ENCODE assay signal across 15 cellular contexts in genomic region chr6:105882833-105883232, GRCh38.
A peak's percentile ranks its signal among the peaks of the same experiment; 100 is the strongest.
DNase-seq lines count a peak whose midpoint lies in the region; ATAC-seq and TF ChIP-seq lines count a peak whose summit lies in the region.
"Had no signal": no experiment of that assay in that cellular context is flagged by ENCODE, and none has a peak within 500 bp of the region (broad histone marks: within the 10 kb centered on the region; RNA-seq: fewer than 3 reads in every experiment).

No MANE protein-coding gene starts in this region.

- peak overlapping the region; percentile 77; the same call in 1 of the 2 replicates for H3K27ac ChIP-seq in BLaER1
- H3K27ac ChIP-seq in GM23248 = no peak overlapping the region
- peak overlapping the region in 1 of 2 experiments; percentile 59; a peak in 1 of 4 replicates for H3K27ac ChIP-seq in SK-N-SH (ENCODE audit: low read depth in 2 of 2, low read length in 1 of 2)
- H3K27ac ChIP-seq: PC-9 had no signal

- WGBS in GM23248 (ENCODE audit: low coverage in 1 of 2, low lambda C conversion rate in 2 of 2, missing lambda C conversion rate in 2 of 2), 2 experiments = 43 to 59% methylated on average over 2 of the region's 2 CpGs
- WGBS in SK-N-SH (ENCODE audit: low lambda C conversion rate) = 12% methylated on average over 2 of the region's 2 CpGs

- TF ChIP-seq RAD21 in SK-N-SH (IDR thresholded peaks at IDR 0.05; ENCODE audit: low read length) = no peak

- H3K79me2 ChIP-seq in GM23248 (ENCODE audit: insufficient read depth) = no peaks in the 10 kb centered on the region
- no peaks in the 10 kb centered on the region for H3K79me2 ChIP-seq in SK-N-SH (ENCODE audit: insufficient read depth)

- H3K36me3 ChIP-seq in BLaER1 (no peaks in the 10 kb centered on the region), GM23248 (ENCODE audit: low read depth) (no peaks in the 10 kb centered on the region), SK-N-SH (replicated peaks in 1 of 2; ENCODE audit: control insufficient read depth in 1 of 2, insufficient read depth in 2 of 2, low read length in 1 of 2) (no peaks in the 10 kb centered on the region)

- H3K4me2 ChIP-seq in BLaER1 (peak overlapping the region; percentile 83), GM23248 (ENCODE audit: unreplicated experiment) (peak overlapping the region; percentile 1), SK-N-SH (peak overlapping the region; percentile 21; the same call in 1 of the 2 replicates)
- H3K4me2 ChIP-seq: PC-9 had no signal

- H3K4me3 ChIP-seq in BLaER1 (no peak overlapping the region), GM23248 (no peak overlapping the region), SK-N-SH (ENCODE audit: low read depth in 2 of 2, low read length in 1 of 2) (no peak overlapping the region; a peak in 1 of 4 replicates)
- H3K4me3 ChIP-seq: PC-9 had no signal

- ATAC-seq in HG03025 (IDR thresholded peaks at IDR 0.05; ENCODE audit: low FRiP score, unreplicated experiment) = no peak
- ATAC-seq: T-cell had no signal

- CTCF ChIA-PET in SK-N-SH (lab: Yijun Ruan, JAX) = interaction anchor here (0.8 kb wide), 1 partner anchor 33 kb away, joined by 3 read pairs; no protein-coding TSS in a partner anchor

- H3K9ac ChIP-seq in BLaER1 = no peak overlapping the region
- H3K9ac ChIP-seq in GM23248 = no peak overlapping the region
- H3K9ac ChIP-seq in SK-N-SH = no peak overlapping the region; the same call in 1 of the 2 replicates

- TF ChIP-seq EP300 in SK-N-SH (IDR thresholded peaks at IDR 0.05; ENCODE audit: borderline replicate concordance in 1 of 2, low read depth in 1 of 2, low read length in 1 of 2) = 0 out of 4 replicates have a peak, but pooled peaks of 1 of the 2 experiments have one; percentile 55

- H3K9me3 ChIP-seq in BLaER1 = peaks cover 6% of the 10 kb centered on the region; the same call in 1 of the 2 replicates
- no peaks in the 10 kb centered on the region for H3K9me3 ChIP-seq in GM23248 (ENCODE audit: low read depth)
- no peaks in the 10 kb centered on the region for H3K9me3 ChIP-seq in SK-N-SH

- H4K20me1 ChIP-seq in BLaER1 (no peaks in the 10 kb centered on the region), GM23248 (ENCODE audit: insufficient read depth) (no peaks in the 10 kb centered on the region), SK-N-SH (ENCODE audit: insufficient read depth) (no peaks in the 10 kb centered on the region)

- H3K4me1 ChIP-seq in BLaER1 = peaks cover 95% of the 10 kb centered on the region
- H3K4me1 ChIP-seq in GM23248 (ENCODE audit: insufficient read depth) = peaks cover 24% of the 10 kb centered on the region
- H3K4me1 ChIP-seq in SK-N-SH (ENCODE audit: control insufficient read depth in 1 of 2, insufficient read depth in 2 of 2, low read depth in 1 of 2, low read length in 1 of 2) = 0 out of 4 replicates have a peak, but pooled peaks cover 0 to 13% of the 10 kb centered on the region in 2 experiments

- H2AFZ ChIP-seq in GM23248 = no peak overlapping the region
- H2AFZ ChIP-seq in SK-N-SH (ENCODE audit: low read depth) = no peak overlapping the region; the same call in 1 of the 2 replicates
- H2AFZ ChIP-seq: PC-9 had no signal

- no peak for TF ChIP-seq CTCF in SK-N-SH (IDR thresholded peaks at IDR 0.05)

- POLR2A ChIA-PET in SK-N-SH (lab: Yijun Ruan, JAX) = no interaction called here

- no peaks in the 10 kb centered on the region for H3F3A ChIP-seq in GM23248 (ENCODE audit: insufficient read depth)
- no peaks in the 10 kb centered on the region for H3F3A ChIP-seq in SK-N-SH (replicated peaks; ENCODE audit: insufficient read depth)

- no peaks in the 10 kb centered on the region for H3K9me2 ChIP-seq in GM23248 (ENCODE audit: insufficient read depth)
- no peaks in the 10 kb centered on the region for H3K9me2 ChIP-seq in SK-N-SH

- DNase-seq in GM23248 = peak; percentile 32
- DNase-seq in SK-N-SH = no peak
- peak; percentile 34 for DNase-seq in kidney tubule cell (ENCODE audit: low spot score)
- no peak for DNase-seq in D341Med (ENCODE audit: low spot score)
- no peak for DNase-seq in NCI-H2029 (lab: John Stamatoyannopoulos, UW)
- DNase-seq: CD4-positive, alpha-beta memory T cell; Kasumi-1; NCI-H1417; NCI-H1694 treated with DMSO at 0.1 percent for 48 hours; NCI-H446 treated with DMSO at 0.1 percent for 48 hours; SIG-M5; T-cell had no signal

- in situ Hi-C loops in GM23248 (cut with MboI) = no loop called here

- H3K27me3 ChIP-seq in BLaER1 = no peaks in the 10 kb centered on the region
- no peaks in the 10 kb centered on the region for H3K27me3 ChIP-seq in GM23248 (replicated peaks; ENCODE audit: insufficient read depth)
- H3K27me3 ChIP-seq in SK-N-SH (ENCODE audit: insufficient read depth) = no peaks in the 10 kb centered on the region

TF ChIP-seq in SK-N-SH, 30 proteins besides CTCF, POLR2A, EP300 and RAD21:
- peak; percentile 25 for TF ChIP-seq PBX3 (IDR thresholded peaks at IDR 0.05)
- TF ChIP-seq FOSL2 (IDR thresholded peaks at IDR 0.05; ENCODE audit: borderline replicate concordance, low read depth) = peak; percentile 26; the same call in 1 of the 2 replicates
- TF ChIP-seq TCF12 (IDR thresholded peaks at IDR 0.05) = peak; percentile 50
- TF ChIP-seq TEAD4 (IDR thresholded peaks at IDR 0.05; ENCODE audit: borderline replicate concordance, insufficient read depth) = 0 out of 2 replicates have a peak, but pooled peaks have one; percentile 33
- no peak for TF ChIP-seq YY1 (IDR thresholded peaks at IDR 0.05; ENCODE audit: low read depth)
- TF ChIP-seq TAF1 (IDR thresholded peaks at IDR 0.05; ENCODE audit: borderline replicate concordance, low read depth, low read length) = no peak
- TF ChIP-seq JUND (IDR thresholded peaks at IDR 0.05) = peak; percentile 47

Comparison
In these comparisons a context has a peak if more than half of its experiments do, and no peak if none do; other contexts are left out.
1. H3K4me2 ChIP-seq: peak in every context shown above with its lines; median percentile 83 in BLaER1; 21 in SK-N-SH; 1 in GM23248.
2. DNase-seq: peak in GM23248 (single experiment) and kidney tubule cell (single experiment); none in SK-N-SH (single experiment), D341Med (single experiment) and NCI-H2029 (single experiment).